In genomic region chr17:888998-889401, GRCh38 we compare ENCODE assay signal across 13 cellular contexts.
DNase-seq lines count a peak whose midpoint lies in the region; ATAC-seq lines count a peak whose summit lies in the region.
"Had no signal": no experiment of that assay in that cellular context is flagged by ENCODE, and none has a peak within 500 bp of the region (broad histone marks: within the 10 kb centered on the region; RNA-seq: fewer than 3 reads in every experiment).

No MANE protein-coding gene starts in this region.

- H3K27ac ChIP-seq in BLaER1 (peak overlapping the region; percentile 58; the same call in 1 of the 2 replicates), caudate nucleus (ENCODE audit: low read depth, low read length) (no peak overlapping the region)
- H3K27ac ChIP-seq: brain microvascular endothelial cell, C4-2B, right atrium auricular region had no signal

- H3K9me3 ChIP-seq in BLaER1: no peaks in the 10 kb centered on the region
- H3K9me3 ChIP-seq: right atrium auricular region had no signal

- H3K4me3 Mint-ChIP-seq in central memory CD8-positive, alpha-beta T cell: peak overlapping the region; percentile 8

- peaks cover 41% of the 10 kb centered on the region for H3K36me3 ChIP-seq in BLaER1
- H3K36me3 ChIP-seq: brain microvascular endothelial cell, right atrium auricular region had no signal

- H3K27ac Mint-ChIP-seq in central memory CD8-positive, alpha-beta T cell (ENCODE audit: low read depth): no peak overlapping the region

- H3K9ac ChIP-seq in BLaER1: peak overlapping the region; percentile 28; the same call in 1 of the 2 replicates

- peaks cover 85% of the 10 kb centered on the region for H3K4me1 ChIP-seq in BLaER1

- DNase-seq in DMS79 treated with DMSO at 0.1 percent for 48 hours (lab: John Stamatoyannopoulos, UW) (peak; percentile 27), NCI-H82 (lab: John Stamatoyannopoulos, UW) (peak; percentile 94), GDM1 (lab: John Stamatoyannopoulos, UW) (no peak), SIG-M5 treated with dmso at 0.1 percent for 504 hours (lab: John Stamatoyannopoulos, UW; ENCODE audit: unreplicated experiment) (no peak), anterior cingulate cortex (lab: John Stamatoyannopoulos, UW) (no peak), caudate nucleus (lab: John Stamatoyannopoulos, UW) (no peak)
- DNase-seq in central memory CD8-positive, alpha-beta T cell (ENCODE audit: low spot score in 2 of 2): peak in 1 of 2 donors; percentile 14
- DNase-seq: brain microvascular endothelial cell, foreskin melanocyte, T1000 had no signal

- peaks cover 1% of the 10 kb centered on the region for H3K36me3 Mint-ChIP-seq in central memory CD8-positive, alpha-beta T cell (ENCODE audit: insufficient read depth)

- peaks cover 92% of the 10 kb centered on the region for H4K20me1 ChIP-seq in BLaER1

- peak overlapping the region; percentile 73 for H3K4me2 ChIP-seq in BLaER1

- no peaks in the 10 kb centered on the region for H3K27me3 ChIP-seq in BLaER1
- H3K27me3 ChIP-seq: brain microvascular endothelial cell, right atrium auricular region had no signal

- peak; percentile 67 for ATAC-seq in central memory CD8-positive, alpha-beta T cell (replicated peaks; ENCODE audit: extremely low read depth, poor library complexity, severe bottlenecking)

- H3K4me1 Mint-ChIP-seq in central memory CD8-positive, alpha-beta T cell: peaks cover 16% of the 10 kb centered on the region

- H3K4me3 ChIP-seq in BLaER1: no peak overlapping the region
- H3K4me3 ChIP-seq: right atrium auricular region had no signal

- H3K9me3 Mint-ChIP-seq in central memory CD8-positive, alpha-beta T cell: no peaks in the 10 kb centered on the region

- peaks cover 29% of the 10 kb centered on the region for H3K27me3 Mint-ChIP-seq in central memory CD8-positive, alpha-beta T cell

Comparison
In these comparisons a context has a peak if more than half of its experiments do, and no peak if none do; other contexts are left out.
1. DNase-seq: peak in DMS79 treated with DMSO at 0.1 percent for 48 hours (single experiment) and NCI-H82 (single experiment); none in GDM1 (single experiment), SIG-M5 treated with dmso at 0.1 percent for 504 hours (single experiment), anterior cingulate cortex (0 of 58) and caudate nucleus (0 of 61).